13 cellular contexts compared by ENCODE assay signal in genomic region chr11:123193742-123194141, GRCh38. TPM values are rescaled to one million over a fixed set of nuclear protein-coding genes. Genes with fewer than 3 reads are reported as not detected.
DNase-seq lines count a peak whose midpoint lies in the region; ATAC-seq and TF ChIP-seq lines count a peak whose summit lies in the region.
"Had no signal": no experiment of that assay in that cellular context is flagged by ENCODE, and none has a peak within 500 bp of the region (broad histone marks: within the 10 kb centered on the region; RNA-seq: fewer than 3 reads in every experiment).

No MANE protein-coding gene starts in this region.

- H3K4me2 ChIP-seq in neural progenitor cell, result peak overlapping the region; percentile 82

- H3K4me1 Mint-ChIP-seq in neural progenitor cell, result peaks cover 37% of the 10 kb centered on the region
- peaks cover 25% of the 10 kb centered on the region for H3K4me1 Mint-ChIP-seq in CD4-positive, alpha-beta T cell (ENCODE audit: low read depth)

- H2AFZ ChIP-seq in ACC112 (ENCODE audit: low read length, unreplicated experiment) (peak overlapping the region; percentile 18), neural progenitor cell (replicated peaks) (no peak overlapping the region)

- 54 to 74% methylated on average over 4 of the region's 4 CpGs for WGBS in esophagus squamous epithelium, 2 donors

- peaks cover 15% of the 10 kb centered on the region for H3K36me3 ChIP-seq in ACC112 (ENCODE audit: insufficient read depth, low read length)
- no peaks in the 10 kb centered on the region for H3K36me3 ChIP-seq in Peyer's patch
- no peaks in the 10 kb centered on the region for H3K36me3 ChIP-seq in esophagus squamous epithelium
- no peaks in the 10 kb centered on the region for H3K36me3 ChIP-seq in neural progenitor cell

- peak overlapping the region; percentile 88 for H3K4me3 Mint-ChIP-seq in neural progenitor cell
- H3K4me3 Mint-ChIP-seq in CD4-positive, alpha-beta T cell, result no peak overlapping the region

- ATAC-seq in GM19455 (IDR thresholded peaks at IDR 0.05; ENCODE audit: unreplicated experiment), result no peak
- no peak for ATAC-seq in CD4-positive, alpha-beta T cell (ENCODE audit: poor library complexity)
- ATAC-seq: left colon had no signal

- H3K27me3 ChIP-seq in ACC112 (ENCODE audit: insufficient read depth, low read length), result no peaks in the 10 kb centered on the region
- H3K27me3 ChIP-seq in Peyer's patch, result no peaks in the 10 kb centered on the region
- peaks cover 0 to 97% (median 0%) of the 10 kb centered on the region in 4 donors for H3K27me3 ChIP-seq in esophagus squamous epithelium
- H3K27me3 ChIP-seq in neural progenitor cell, result peaks cover 67% of the 10 kb centered on the region
- peaks cover 73% of the 10 kb centered on the region for H3K27me3 ChIP-seq in CD4-positive, alpha-beta T cell (ENCODE audit: control insufficient read depth, insufficient read depth, low read length)

- peaks cover 4% of the 10 kb centered on the region for H3K27me3 Mint-ChIP-seq in neural progenitor cell (ENCODE audit: insufficient read depth, low read depth)
- H3K27me3 Mint-ChIP-seq in CD4-positive, alpha-beta T cell, result peaks cover 71% of the 10 kb centered on the region

- no peak overlapping the region for H3K9ac ChIP-seq in neural progenitor cell

- no peaks in the 10 kb centered on the region for H3K9me3 Mint-ChIP-seq in neural progenitor cell
- no peaks in the 10 kb centered on the region for H3K9me3 Mint-ChIP-seq in CD4-positive, alpha-beta T cell

- DNase-seq in Peyer's patch, result no peak
- DNase-seq in esophagus squamous epithelium (lab: John Stamatoyannopoulos, UW), result no peak
- no peak for DNase-seq in neural progenitor cell (ENCODE audit: low spot score)
- DNase-seq in HEK293T (ENCODE audit: extremely low spot score), result no peak
- DNase-seq in CD4-positive, alpha-beta T cell, result no peak
- DNase-seq in NCI-H1694 treated with DMSO at 0.1 percent for 48 hours (lab: John Stamatoyannopoulos, UW), result no peak
- DNase-seq: AML-193, left colon, NCI-H187 treated with DMSO at 0.1 percent for 48 hours, SIG-M5 had no signal

- peaks cover 14% of the 10 kb centered on the region for H3F3A ChIP-seq in neural progenitor cell (ENCODE audit: low read depth)

- H3K4me1 ChIP-seq in ACC112 (ENCODE audit: control insufficient read depth, insufficient read depth, low read length, unreplicated experiment) (peaks cover 70% of the 10 kb centered on the region), Peyer's patch (peaks cover 0 to 23% (median 0%) of the 10 kb centered on the region in 4 donors), esophagus squamous epithelium (peaks cover 12 to 21% (median 12%) of the 10 kb centered on the region in 3 donors), neural progenitor cell (peaks cover 28% of the 10 kb centered on the region)

- intact Hi-C loops in esophagus squamous epithelium (cut with DNase I), result no loop called here
- intact Hi-C loops in CD4-positive, alpha-beta T cell (cut with DNase I, micrococcal nuclease), result no loop called here

- H3K36me3 Mint-ChIP-seq in neural progenitor cell, result peaks cover 11% of the 10 kb centered on the region
- H3K36me3 Mint-ChIP-seq in CD4-positive, alpha-beta T cell (ENCODE audit: low read depth), result no peaks in the 10 kb centered on the region

- H3K27ac ChIP-seq in ACC112 (ENCODE audit: low read depth, low read length) (peak overlapping the region; percentile 84), Peyer's patch (peak overlapping the region; percentile 59 to 89 (median 78)), esophagus squamous epithelium (peak overlapping the region; percentile 72 to 90 (median 80)), neural progenitor cell (no peak overlapping the region)
- no peak overlapping the region for H3K27ac ChIP-seq in CD4-positive, alpha-beta T cell (ENCODE audit: low read depth, low read length)

- H3K79me2 ChIP-seq in ACC112 (ENCODE audit: control insufficient read depth, insufficient read depth, low read length, unreplicated experiment) (peaks cover 70% of the 10 kb centered on the region), neural progenitor cell (ENCODE audit: low read depth) (no peaks in the 10 kb centered on the region)

- CTCF ChIA-PET in HEK293T (lab: Yijun Ruan, JAX), result no interaction called here
- CTCF ChIA-PET in CD4-positive, alpha-beta T cell (lab: Charles Lee), result no interaction called here

- no peak for TF ChIP-seq CTCF in Peyer's patch (IDR thresholded peaks at IDR 0.05)
- TF ChIP-seq CTCF in esophagus squamous epithelium (IDR thresholded peaks at IDR 0.05), result no peak
- TF ChIP-seq CTCF in neural progenitor cell (IDR thresholded peaks at IDR 0.05), result no peak
- TF ChIP-seq CTCF in CD4-positive, alpha-beta T cell (IDR thresholded peaks at IDR 0.05), result no peak

- H3K9me3 ChIP-seq in Peyer's patch (no peaks in the 10 kb centered on the region), esophagus squamous epithelium (no peaks in the 10 kb centered on the region), neural progenitor cell (ENCODE audit: low read depth) (no peaks in the 10 kb centered on the region)
- no peaks in the 10 kb centered on the region for H3K9me3 ChIP-seq in CD4-positive, alpha-beta T cell (ENCODE audit: control insufficient read depth, low read length)

- H3K27ac Mint-ChIP-seq in neural progenitor cell, result no peak overlapping the region
- H3K27ac Mint-ChIP-seq in CD4-positive, alpha-beta T cell, result no peak overlapping the region

- POLR2A ChIA-PET in HEK293T (lab: Yijun Ruan, JAX), result no interaction called here
- POLR2A ChIA-PET in CD4-positive, alpha-beta T cell (lab: Charles Lee), result no interaction called here

- no peak for TF ChIP-seq POLR2A in Peyer's patch (IDR thresholded peaks at IDR 0.05)
- TF ChIP-seq POLR2A in esophagus squamous epithelium (IDR thresholded peaks at IDR 0.05), result no peak

- H4K20me1 ChIP-seq in neural progenitor cell (ENCODE audit: low read depth), result no peaks in the 10 kb centered on the region

- peak overlapping the region; percentile 86 for H3K4me3 ChIP-seq in ACC112 (ENCODE audit: low read depth, low read length)
- peak overlapping the region; percentile 2 to 52 (median 38) for H3K4me3 ChIP-seq in Peyer's patch
- peak overlapping the region; percentile 38 to 77 (median 47) for H3K4me3 ChIP-seq in esophagus squamous epithelium
- H3K4me3 ChIP-seq in neural progenitor cell, result no peak overlapping the region

TF ChIP-seq in HEK293T, 16 proteins besides CTCF, POLR2A, EP300 and RAD21:
- TF ChIP-seq CTBP1 (IDR thresholded peaks at IDR 0.05; ENCODE audit: borderline replicate concordance) (no peak), FOXM1 (IDR thresholded peaks at IDR 0.05; ENCODE audit: borderline replicate concordance) (no peak), SP1 (IDR thresholded peaks at IDR 0.05) (no peak), ELF4 (IDR thresholded peaks at IDR 0.05) (no peak), ZNF384 (IDR thresholded peaks at IDR 0.05) (no peak), ARNT (IDR thresholded peaks at IDR 0.05) (no peak), BHLHE40 (IDR thresholded peaks at IDR 0.05; ENCODE audit: borderline replicate concordance) (no peak), PKNOX1 (IDR thresholded peaks at IDR 0.05) (no peak), FOXA1 (IDR thresholded peaks at IDR 0.05) (no peak), TARDBP (IDR thresholded peaks at IDR 0.05) (no peak)

RNA-seq across cellular contexts. Expression of gene CLMP, which starts 1.3 kb away (rescaled TPM):
- total RNA-seq in Peyer's patch (10 to 100 TPM in 3 of 4 donors, 1 to 10 TPM in 1; 8.4 to 48.7 (median 13.2) TPM), esophagus squamous epithelium (10 to 100 TPM in 2 of 4 donors, 1 to 10 TPM in 2; 4.8 to 47.9 (median 15.2) TPM), neural progenitor cell (ENCODE audit: low replicate concordance) (5.7 and 10.7 TPM in 2 replicates)
- under 1 TPM; 0.06 to 0.19 TPM for total RNA-seq in CD4-positive, alpha-beta T cell
- total RNA-seq: activated CD8-positive, alpha-beta memory T cell treated with anti-CD3 and anti-CD28 coated beads for 36 hours had no signal

Comparison
In these comparisons a context has a peak if more than half of its experiments do, and no peak if none do; other contexts are left out.
1. H3K27ac ChIP-seq: peak in ACC112 (single experiment), Peyer's patch (4 of 4) and esophagus squamous epithelium (4 of 4); none in neural progenitor cell (single experiment) and CD4-positive, alpha-beta T cell (single experiment).